9 cellular contexts compared by ENCODE assay signal in the genomic region with DNA sequence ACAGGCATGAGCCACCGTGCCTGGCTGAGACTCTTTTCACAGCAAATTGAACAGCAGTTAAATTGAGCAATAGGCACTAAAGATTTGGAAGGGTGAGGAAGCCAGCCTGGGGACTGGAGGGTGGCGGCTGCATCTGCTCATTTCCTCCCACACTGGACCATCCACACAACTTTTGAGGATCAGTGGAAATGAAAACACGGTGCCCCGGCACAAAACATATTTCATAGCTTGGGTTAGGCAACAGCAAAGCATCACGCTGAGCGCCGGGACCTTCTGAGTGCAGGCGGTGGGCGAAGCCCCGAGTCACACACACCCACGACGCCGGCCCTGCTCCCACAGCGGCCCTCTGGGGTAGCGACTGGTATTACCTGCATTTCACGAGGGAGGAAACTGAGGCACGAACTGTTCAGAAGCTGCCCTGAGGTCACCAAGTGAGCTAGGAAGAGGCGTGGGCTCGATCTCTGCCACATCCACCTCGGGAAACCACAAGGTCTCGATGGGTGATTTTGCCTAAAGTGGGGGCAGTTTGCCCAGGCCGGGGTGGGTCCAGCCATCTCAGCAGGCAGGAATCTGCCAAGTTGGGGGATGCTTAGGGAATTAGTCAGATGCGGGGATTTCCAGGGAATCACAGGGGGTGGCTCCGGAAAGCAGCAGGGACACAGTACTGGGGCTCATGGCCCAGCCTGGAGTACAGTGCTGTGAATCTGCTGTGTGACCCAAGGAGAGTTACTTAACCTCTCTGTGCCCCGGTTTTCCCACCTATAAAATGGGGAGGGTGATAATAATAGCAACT. TPM values are rescaled to one million over a fixed set of nuclear protein-coding genes. Genes with fewer than 3 reads are reported as not detected.
A peak's percentile ranks its signal among the peaks of the same experiment; 100 is the strongest.
DNase-seq lines count a peak whose midpoint lies in the region; ATAC-seq and TF ChIP-seq lines count a peak whose summit lies in the region.
"Had no signal": no experiment of that assay in that cellular context is flagged by ENCODE, and none has a peak within 500 bp of the region (broad histone marks: within the 10 kb centered on the region; RNA-seq: fewer than 3 reads in every experiment).

No MANE protein-coding gene starts in this region.

- peaks cover 10% of the 10 kb centered on the region for H3F3A ChIP-seq in neural progenitor cell (ENCODE audit: low read depth)

- no peak overlapping the region for H3K27ac ChIP-seq in neural progenitor cell

- no peaks in the 10 kb centered on the region for H3K27me3 ChIP-seq in neural progenitor cell

- H3K36me3 Mint-ChIP-seq in neural progenitor cell: no peaks in the 10 kb centered on the region

- H2AFZ ChIP-seq in neural progenitor cell (replicated peaks): no peak overlapping the region

- H3K9ac ChIP-seq in neural progenitor cell: no peak overlapping the region

- DNase-seq in AG20443 (ENCODE audit: low spot score) (peak; percentile 94), M059J (ENCODE audit: low read depth) (peak; percentile 98), cardiac fibroblast (ENCODE audit: low read depth in 2 of 2) (peak; percentile 94 to 98), neural progenitor cell (ENCODE audit: low spot score) (no peak), SHP77 treated with DMSO at 0.1 percent for 48 hours (lab: John Stamatoyannopoulos, UW) (no peak)
- DNase-seq in effector CD8-positive, alpha-beta T cell (lab: John Stamatoyannopoulos, UW): no peak
- DNase-seq: activated CD4-positive, alpha-beta T cell treated with anti-CD3 and anti-CD28 coated beads, Interleukin-2, amount 50 U/mL, for 1 hour had no signal

- H3K27ac Mint-ChIP-seq in neural progenitor cell: no peak overlapping the region

- H3K4me1 Mint-ChIP-seq in neural progenitor cell: peaks cover 11% of the 10 kb centered on the region

- peak; percentile 49 for TF ChIP-seq CTCF in cardiac fibroblast (IDR thresholded peaks at IDR 0.05; ENCODE audit: low read depth, low read length)
- TF ChIP-seq CTCF in neural progenitor cell (IDR thresholded peaks at IDR 0.05): no peak

- H3K36me3 ChIP-seq in neural progenitor cell: no peaks in the 10 kb centered on the region

- ATAC-seq in GM19395 (IDR thresholded peaks at IDR 0.05; ENCODE audit: unreplicated experiment) (no peak), HG02870 (IDR thresholded peaks at IDR 0.05; ENCODE audit: unreplicated experiment) (no peak)

- H3K27me3 Mint-ChIP-seq in neural progenitor cell (ENCODE audit: insufficient read depth, low read depth): peaks cover 21% of the 10 kb centered on the region

- H3K4me2 ChIP-seq in neural progenitor cell: no peak overlapping the region

- H4K20me1 ChIP-seq in neural progenitor cell (ENCODE audit: low read depth): peaks cover 2% of the 10 kb centered on the region

- no peaks in the 10 kb centered on the region for H3K9me3 ChIP-seq in neural progenitor cell (ENCODE audit: low read depth)

- H3K4me3 ChIP-seq in cardiac fibroblast (replicated peaks in 1 of 2; ENCODE audit: low read depth in 2 of 2, low read length in 2 of 2) (peak overlapping the region in 1 of 2 donors; percentile 21), neural progenitor cell (no peak overlapping the region)

- H3K4me1 ChIP-seq in neural progenitor cell: peaks cover 11% of the 10 kb centered on the region

- peaks cover 12% of the 10 kb centered on the region for H3K79me2 ChIP-seq in neural progenitor cell (ENCODE audit: low read depth)

- H3K9me3 Mint-ChIP-seq in neural progenitor cell: no peaks in the 10 kb centered on the region

- H3K4me3 Mint-ChIP-seq in neural progenitor cell: peak overlapping the region; percentile 64

RNA-seq across cellular contexts. Expression of a gene that starts 3.5 kb away (rescaled TPM):
- total RNA-seq in M059J (2014; rRNA removed; shearing (Covaris generic)): 9.3 and 17.4 TPM in 2 replicates
- 3.3 and 16.2 TPM in 2 replicates for total RNA-seq in neural progenitor cell (ENCODE audit: low replicate concordance)

RNA-seq across cellular contexts. Expression of a gene that starts 28.1 kb away (rescaled TPM):
- total RNA-seq in M059J (2014; rRNA removed; shearing (Covaris generic)): 31.5 and 71.6 TPM in 2 replicates
- 27.4 and 67.3 TPM in 2 replicates for total RNA-seq in neural progenitor cell (ENCODE audit: low replicate concordance)

Comparison
In these comparisons a context has a peak if more than half of its experiments do, and no peak if none do; other contexts are left out.
1. DNase-seq: peak in AG20443 (single experiment), M059J (single experiment) and cardiac fibroblast (2 of 2); none in neural progenitor cell (single experiment), effector CD8-positive, alpha-beta T cell (single experiment) and SHP77 treated with DMSO at 0.1 percent for 48 hours (single experiment).